15 cellular contexts compared by ENCODE assay signal in genomic region chr10:114611617-114612016, GRCh38. TPM values are rescaled to one million over a fixed set of nuclear protein-coding genes. Genes with fewer than 3 reads are reported as not detected.
DNase-seq lines count a peak whose midpoint lies in the region; ATAC-seq and TF ChIP-seq lines count a peak whose summit lies in the region.
"Had no signal": no experiment of that assay in that cellular context is flagged by ENCODE, and none has a peak within 500 bp of the region (broad histone marks: within the 10 kb centered on the region; RNA-seq: fewer than 3 reads in every experiment).

No MANE protein-coding gene starts in this region.

- WGBS in body of pancreas, 2 donors, result 100% methylated on average over 1 of the region's 1 CpG
- WGBS in right lobe of liver (ENCODE audit: insufficient coverage, low coverage, low lambda C conversion rate, missing lambda C conversion rate), result 88% methylated on average over 1 of the region's 1 CpG

- peaks cover 6% of the 10 kb centered on the region for H3K4me1 ChIP-seq in HEK293 (ENCODE audit: control insufficient read depth, insufficient read depth, low read length)
- H3K4me1 ChIP-seq in body of pancreas, result peaks cover 53% of the 10 kb centered on the region
- H3K4me1 ChIP-seq in right lobe of liver, result peaks cover 0 to 62% (median 27%) of the 10 kb centered on the region in 4 donors

- ATAC-seq in body of pancreas (no peak), right lobe of liver (peak in 1 of 4 donors; percentile 53), HG02798 (IDR thresholded peaks at IDR 0.05; ENCODE audit: poor library complexity, unreplicated experiment) (no peak), GM19395 (IDR thresholded peaks at IDR 0.05; ENCODE audit: unreplicated experiment) (no peak)
- ATAC-seq: gastroesophageal sphincter, natural killer cell had no signal

- POLR2A ChIA-PET in HEK293 (lab: Yijun Ruan, JAX), result interaction anchor here (0.7 kb wide), 1 partner anchor 94 kb away, joined by 3 read pairs; no protein-coding TSS in a partner anchor

- TF ChIP-seq POLR2A in body of pancreas (IDR thresholded peaks at IDR 0.05) (no peak), right lobe of liver (IDR thresholded peaks at IDR 0.05) (no peak)

- H3K4me3 ChIP-seq in HEK293 (ENCODE audit: low read depth, low read length) (no peak overlapping the region), body of pancreas (no peak overlapping the region), right lobe of liver (no peak overlapping the region)
- H3K4me3 ChIP-seq: gastroesophageal sphincter had no signal

- H3K36me3 ChIP-seq in HEK293 (ENCODE audit: control insufficient read depth in 2 of 2, insufficient read depth in 1 of 2, low read length in 2 of 2), result no peaks in the 10 kb centered on the region
- no peaks in the 10 kb centered on the region for H3K36me3 ChIP-seq in body of pancreas (replicated peaks in 1 of 2; ENCODE audit: insufficient read depth in 1 of 2, low read depth in 2 of 2)
- no peaks in the 10 kb centered on the region for H3K36me3 ChIP-seq in right lobe of liver
- H3K36me3 ChIP-seq: gastroesophageal sphincter had no signal

- no peak overlapping the region for H3K27ac ChIP-seq in HEK293 (ENCODE audit: extremely low read depth, low read depth, low read length)
- peak overlapping the region in 3 of 4 donors; percentile 50 to 75 (median 69) for H3K27ac ChIP-seq in body of pancreas
- peak overlapping the region; percentile 16 to 94 (median 91) for H3K27ac ChIP-seq in right lobe of liver

- TF ChIP-seq CTCF in HEK293 (tag by site-specific recombination; IDR thresholded peaks at IDR 0.05) (no peak), body of pancreas (IDR thresholded peaks at IDR 0.05) (no peak), right lobe of liver (IDR thresholded peaks at IDR 0.05) (no peak)

- intact Hi-C loops in body of pancreas (cut with DNase I), result no loop called here
- intact Hi-C loops in right lobe of liver (cut with DNase I), result no loop called here

- no peaks in the 10 kb centered on the region for H3K9me3 ChIP-seq in HEK293 (ENCODE audit: control insufficient read depth, insufficient read depth, low read depth, low read length)
- H3K9me3 ChIP-seq in body of pancreas, result no peaks in the 10 kb centered on the region
- no peaks in the 10 kb centered on the region for H3K9me3 ChIP-seq in right lobe of liver
- H3K9me3 ChIP-seq: gastroesophageal sphincter had no signal

- H3K27me3 ChIP-seq in body of pancreas (no peaks in the 10 kb centered on the region), right lobe of liver (no peaks in the 10 kb centered on the region)
- H3K27me3 ChIP-seq: gastroesophageal sphincter had no signal

- DNase-seq in A172 (ENCODE audit: low spot score) (peak; percentile 51), body of pancreas (no peak), right lobe of liver (no peak), NCI-H510A treated with DMSO at 0.1 percent for 48 hours (lab: John Stamatoyannopoulos, UW) (no peak), hepatic stellate cell (ENCODE audit: low spot score) (no peak)
- DNase-seq: activated effector memory CD4-positive, alpha-beta T cell treated with anti-CD3 and anti-CD28 coated beads, Interleukin-2, amount 50 U/mL, for 16 hours; GF-D8; HCEC 1CT; natural killer cell; NCI-H1048; T-helper 9 cell had no signal

- CTCF ChIA-PET in HEK293 (lab: Yijun Ruan, JAX), result interaction anchor here (0.6 to 0.9 kb wide), 3 partner anchors 25 to 173 kb away, joined by 3 to 6 read pairs (median 4); no protein-coding TSS in a partner anchor

TF ChIP-seq in HEK293, 187 proteins besides CTCF, POLR2A, EP300 and RAD21:
- TF ChIP-seq ZIC2 (tag by site-specific recombination; IDR thresholded peaks at IDR 0.05) (no peak), SP7 (tag by site-specific recombination; IDR thresholded peaks at IDR 0.05) (0 out of 2 replicates have a peak, but pooled peaks have one; percentile 33)

RNA-seq across cellular contexts. Expression of gene ABLIM1, which starts 46.5 kb away (rescaled TPM):
- total RNA-seq in A172 (2014; rRNA removed; shearing (Covaris generic)), result 1.8 and 2.3 TPM in 2 replicates
- 10 to 100 TPM; 34.6 to 54.7 TPM for total RNA-seq in body of pancreas
- total RNA-seq in right lobe of liver, result 10 to 100 TPM; 38.8 to 76.5 (median 50.6) TPM

Comparison
In these comparisons a context has a peak if more than half of its experiments do, and no peak if none do; other contexts are left out.
1. RNA of gene ABLIM1, which starts 46.5 kb away (total RNA-seq): 38.8 to 76.5 TPM in right lobe of liver and 34.6 to 54.7 TPM in body of pancreas; 1.8 to 2.3 TPM in A172; every median in the first group is over 10 times any median in the second.